In the genomic region with DNA sequence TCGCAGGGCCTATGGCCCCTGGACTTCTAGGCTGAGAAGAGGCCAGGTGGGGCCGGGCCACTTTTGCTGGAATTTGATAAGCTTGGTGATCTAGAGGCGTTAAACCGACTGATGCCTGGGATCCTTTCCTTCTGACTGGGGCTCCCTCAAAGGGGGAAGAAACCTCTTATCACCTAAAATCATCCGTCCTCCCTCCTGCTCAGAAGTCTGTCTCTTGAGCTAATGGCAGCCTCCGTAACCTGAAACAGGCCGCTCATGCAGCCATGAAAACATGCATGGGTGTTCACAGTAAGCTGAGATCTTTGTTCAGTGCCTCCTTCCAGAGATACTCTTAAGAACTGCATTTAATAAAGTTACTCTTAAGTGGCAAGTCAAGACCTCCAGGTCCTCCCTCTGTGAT, we compare ENCODE assay signal across 20 cellular contexts. TPM values are rescaled to one million over a fixed set of nuclear protein-coding genes. Genes with fewer than 3 reads are reported as not detected.
DNase-seq lines count a peak whose midpoint lies in the region; ATAC-seq and TF ChIP-seq lines count a peak whose summit lies in the region.
"Had no signal": no experiment of that assay in that cellular context is flagged by ENCODE, and none has a peak within 500 bp of the region (broad histone marks: within the 10 kb centered on the region; RNA-seq: fewer than 3 reads in every experiment).

No MANE protein-coding gene starts in this region.

- H3K9ac ChIP-seq in iPS-20b (ENCODE audit: low read depth, low read length), result no peak overlapping the region

- no peaks in the 10 kb centered on the region for H3K9me3 Mint-ChIP-seq in CD8-positive, alpha-beta T cell
- H3K9me3 Mint-ChIP-seq in nephron progenitor cell (no peaks in the 10 kb centered on the region), type B pancreatic cell (no peaks in the 10 kb centered on the region)

- H3K27me3 ChIP-seq in CD8-positive, alpha-beta T cell (ENCODE audit: insufficient read depth, low read length), result no peaks in the 10 kb centered on the region
- H3K27me3 ChIP-seq in iPS-20b (ENCODE audit: insufficient read depth, low read length), result no peaks in the 10 kb centered on the region
- H3K27me3 ChIP-seq: MG63 had no signal

- H3K36me3 Mint-ChIP-seq in CD8-positive, alpha-beta T cell, result peaks cover 84% of the 10 kb centered on the region
- H3K36me3 Mint-ChIP-seq in nephron progenitor cell (ENCODE audit: low read depth), result peaks cover 5% of the 10 kb centered on the region
- H3K36me3 Mint-ChIP-seq in type B pancreatic cell, result no peaks in the 10 kb centered on the region

- no peaks in the 10 kb centered on the region for H3K27me3 Mint-ChIP-seq in CD8-positive, alpha-beta T cell (ENCODE audit: low read depth)
- H3K27me3 Mint-ChIP-seq in nephron progenitor cell (ENCODE audit: low read depth, poor library complexity) (no peaks in the 10 kb centered on the region), type B pancreatic cell (no peaks in the 10 kb centered on the region)

- TF ChIP-seq CTCF in CD8-positive, alpha-beta T cell (IDR thresholded peaks at IDR 0.05), result no peak
- no peak for TF ChIP-seq CTCF in RWPE1 (conservative IDR thresholded peaks at IDR 0.05; ENCODE audit: low read depth)
- no peak for TF ChIP-seq CTCF in nephron progenitor cell (IDR thresholded peaks at IDR 0.05)
- no peak for TF ChIP-seq CTCF in type B pancreatic cell (conservative IDR thresholded peaks at IDR 0.05)

- peaks cover 29% of the 10 kb centered on the region for H3K4me1 ChIP-seq in CD8-positive, alpha-beta T cell (ENCODE audit: insufficient read depth, low read length)
- H3K4me1 ChIP-seq in iPS-20b (ENCODE audit: insufficient read depth, low read length), result no peaks in the 10 kb centered on the region

- H3K27ac Mint-ChIP-seq in CD8-positive, alpha-beta T cell, result peak overlapping the region; percentile 71
- peak overlapping the region; percentile 24 for H3K27ac Mint-ChIP-seq in nephron progenitor cell
- no peak overlapping the region for H3K27ac Mint-ChIP-seq in type B pancreatic cell

- intact Hi-C loops in CD8-positive, alpha-beta T cell (cut with DNase I, micrococcal nuclease), result no loop called here

- peaks cover 25% of the 10 kb centered on the region for H3K36me3 ChIP-seq in CD8-positive, alpha-beta T cell (ENCODE audit: insufficient read depth, low read length)
- peaks cover 99% of the 10 kb centered on the region for H3K36me3 ChIP-seq in iPS-20b (ENCODE audit: insufficient read depth, low read depth, low read length)
- H3K36me3 ChIP-seq: MG63 had no signal

- no peak overlapping the region for H3K4me3 Mint-ChIP-seq in CD8-positive, alpha-beta T cell
- H3K4me3 Mint-ChIP-seq in nephron progenitor cell (no peak overlapping the region), type B pancreatic cell (no peak overlapping the region)

- ATAC-seq in CD8-positive, alpha-beta T cell, result no peak
- no peak for ATAC-seq in GM21529 (IDR thresholded peaks at IDR 0.05; ENCODE audit: unreplicated experiment)

- H3K27ac ChIP-seq in CD8-positive, alpha-beta T cell (ENCODE audit: low read depth, low read length), result no peak overlapping the region
- H3K27ac ChIP-seq in RWPE1 (peak overlapping the region; percentile 39), iPS-20b (ENCODE audit: low read length) (peak overlapping the region; percentile 42), substantia nigra (ENCODE audit: low read depth, low read length, poor library complexity, severe bottlenecking) (no peak overlapping the region)
- H3K27ac ChIP-seq: PC-9 had no signal

- peaks cover 57% of the 10 kb centered on the region for H3K4me1 Mint-ChIP-seq in CD8-positive, alpha-beta T cell (ENCODE audit: low read depth)
- H3K4me1 Mint-ChIP-seq in nephron progenitor cell (peaks cover 31% of the 10 kb centered on the region), type B pancreatic cell (ENCODE audit: unreplicated experiment) (peaks cover 6% of the 10 kb centered on the region)

- POLR2A ChIA-PET in CD8-positive, alpha-beta T cell (lab: Charles Lee), result no interaction called here
- POLR2A ChIA-PET in RWPE1 (lab: Yijun Ruan, JAX; ENCODE audit: low non-redundant PET), result no interaction called here

- CTCF ChIA-PET in CD8-positive, alpha-beta T cell (lab: Charles Lee), result interaction anchor here (0.8 to 4.0 kb wide), 4 partner anchors 9 to 872 kb away, joined by 3 to 35 read pairs (median 4); no protein-coding TSS in a partner anchor
- CTCF ChIA-PET in RWPE1 (lab: Yijun Ruan, JAX), result interaction anchor here (0.5 to 0.6 kb wide), 2 partner anchors 10 to 226 kb away, joined by 3 to 4 read pairs; no protein-coding TSS in a partner anchor

- no peak for DNase-seq in CD8-positive, alpha-beta T cell
- no peak for DNase-seq in RWPE1 (ENCODE audit: low spot score)
- DNase-seq in nephron progenitor cell, result no peak
- no peak for DNase-seq in substantia nigra (lab: John Stamatoyannopoulos, UW)
- DNase-seq in type B pancreatic cell (ENCODE audit: extremely low spot score, unreplicated experiment), result no peak
- DNase-seq: ACHN, C1 segment of cervical spinal cord, DMS79, H7, IMR-90, Karpas-422, MG63, NCI-H1048, NCI-H1436, NCI-H1930, NCI-H2171, NCI-H526, PC-9 had no signal

- no peaks in the 10 kb centered on the region for H3K9me3 ChIP-seq in CD8-positive, alpha-beta T cell (ENCODE audit: low read length)
- no peaks in the 10 kb centered on the region for H3K9me3 ChIP-seq in iPS-20b (ENCODE audit: insufficient read depth, low read depth, low read length)
- H3K9me3 ChIP-seq: MG63 had no signal

- H3K4me3 ChIP-seq in CD8-positive, alpha-beta T cell (ENCODE audit: low read depth, low read length), result no peak overlapping the region
- H3K4me3 ChIP-seq in iPS-20b (ENCODE audit: low read length), result no peak overlapping the region
- H3K4me3 ChIP-seq: MG63, PC-9 had no signal

RNA-seq across cellular contexts. Expression of a gene that starts 43.8 kb away (rescaled TPM):
- total RNA-seq in CD8-positive, alpha-beta T cell, result 10 to 100 TPM; 50.5 to 52.1 TPM
- 26.1 and 38.7 TPM in 2 replicates for total RNA-seq in type B pancreatic cell (ENCODE audit: low replicate concordance)

Comparison
In these comparisons a context has a peak if more than half of its experiments do, and no peak if none do; other contexts are left out.
1. H3K27ac ChIP-seq: peak in RWPE1 (single experiment) and iPS-20b (single experiment); none in CD8-positive, alpha-beta T cell (single experiment) and substantia nigra (single experiment).